ENCODE assay signal across 1 cellular context in genomic region chr6:6007311-6008113, GRCh38.
TF ChIP-seq lines count a peak whose summit lies in the region.

No MANE protein-coding gene starts in this region.

TF ChIP-seq in GM12878, 131 proteins besides CTCF, POLR2A, EP300 and RAD21 (continued from another document):
- TF ChIP-seq ZBTB40 (IDR thresholded peaks at IDR 0.05; ENCODE audit: borderline replicate concordance) (no peak), ZNF384 (IDR thresholded peaks at IDR 0.05; ENCODE audit: borderline replicate concordance, low read depth, low read length) (no peak), USF2 (IDR thresholded peaks at IDR 0.05; ENCODE audit: borderline replicate concordance, low read depth, low read length) (no peak), RUNX3 (IDR thresholded peaks at IDR 0.05; ENCODE audit: low read length) (no peak), NKRF (conservative IDR thresholded peaks at IDR 0.05) (peak; percentile 59), NR2F1 (conservative IDR thresholded peaks at IDR 0.05) (peak; percentile 59), ZZZ3 (IDR thresholded peaks at IDR 0.05; ENCODE audit: control insufficient read depth, insufficient read length, low read depth) (no peak), CBFB (IDR thresholded peaks at IDR 0.05; ENCODE audit: low read depth) (no peak), HCFC1 (IDR thresholded peaks at IDR 0.05; ENCODE audit: low read length) (no peak), IKZF1 (conservative IDR thresholded peaks at IDR 0.05) (peak; percentile 54; the same call in 1 of the 2 replicates), MXI1 (IDR thresholded peaks at IDR 0.05; ENCODE audit: low read depth, low read length) (peak; percentile 58), ZNF274 (IDR thresholded peaks at IDR 0.05; ENCODE audit: insufficient read depth, insufficient read length) (no peak), NRF1 (conservative IDR thresholded peaks at IDR 0.05; ENCODE audit: low read depth, low read length) (no peak), RCOR1 (conservative IDR thresholded peaks at IDR 0.05; ENCODE audit: low read depth, low read length) (no peak), KLF5 (IDR thresholded peaks at IDR 0.05; ENCODE audit: partially characterized antibody) (no peak), CHD1 (IDR thresholded peaks at IDR 0.05; ENCODE audit: low read depth, low read length) (no peak), YY1 (IDR thresholded peaks at IDR 0.05; ENCODE audit: low read depth, low read length) (no peak), MEF2B (IDR thresholded peaks at IDR 0.05; ENCODE audit: partially characterized antibody, poor library complexity, severe bottlenecking) (peak; percentile 11), CEBPB (IDR thresholded peaks at IDR 0.05; ENCODE audit: borderline replicate concordance in 1 of 2, low read depth in 2 of 2, low read length in 2 of 2) (no peak), SKIL (IDR thresholded peaks at IDR 0.05; ENCODE audit: low read depth, poor library complexity, severe bottlenecking) (no peak), BHLHE40 (IDR thresholded peaks at IDR 0.05; ENCODE audit: borderline replicate concordance in 1 of 2, low read depth in 2 of 2, low read length in 1 of 2) (peak; percentile 78 to 93; a peak in 3 of 4 replicates), DPF2 (IDR thresholded peaks at IDR 0.05) (peak; percentile 63), TCF7 (IDR thresholded peaks at IDR 0.05; ENCODE audit: borderline replicate concordance) (no peak), IRF4 (IDR thresholded peaks at IDR 0.05; ENCODE audit: low read depth, low read length) (no peak), ZNF622 (IDR thresholded peaks at IDR 0.05) (no peak), RBBP5 (conservative IDR thresholded peaks at IDR 0.05) (no peak), PAX5 (IDR thresholded peaks at IDR 0.05; ENCODE audit: borderline replicate concordance, low read depth, low read length) (no peak), GATAD2B (conservative IDR thresholded peaks at IDR 0.05; ENCODE audit: low read depth) (peak; percentile 57; the same call in 1 of the 2 replicates), NBN (IDR thresholded peaks at IDR 0.05) (no peak), SMARCA5 (IDR thresholded peaks at IDR 0.05) (0 out of 2 replicates have a peak, but pooled peaks have one; percentile 58), SIN3A (IDR thresholded peaks at IDR 0.05; ENCODE audit: low read depth, low read length) (no peak), PBX3 (IDR thresholded peaks at IDR 0.05; ENCODE audit: insufficient replicate concordance, low read depth, low read length) (no peak), EGR1 (IDR thresholded peaks at IDR 0.05; ENCODE audit: borderline replicate concordance in 1 of 2, low read depth in 2 of 2, low read length in 2 of 2) (no peak), E4F1 (IDR thresholded peaks at IDR 0.05; ENCODE audit: borderline replicate concordance, partially characterized antibody) (no peak), ATF7 (IDR thresholded peaks at IDR 0.05; ENCODE audit: low read depth) (no peak), TAF1 (IDR thresholded peaks at IDR 0.05; ENCODE audit: borderline replicate concordance, low read depth, low read length) (no peak), ASH2L (IDR thresholded peaks at IDR 0.05; ENCODE audit: borderline replicate concordance, low read depth) (no peak), SRF (IDR thresholded peaks at IDR 0.05; ENCODE audit: low read depth in 2 of 2, low read length in 2 of 2) (no peak), FOS (IDR thresholded peaks at IDR 0.05; ENCODE audit: borderline replicate concordance, extremely low read depth, insufficient read length) (no peak), RFX5 (IDR thresholded peaks at IDR 0.05; ENCODE audit: low read depth, low read length) (no peak), STAT1 (conservative IDR thresholded peaks at IDR 0.05) (no peak), BACH1 (IDR thresholded peaks at IDR 0.05; ENCODE audit: borderline replicate concordance) (0 out of 2 replicates have a peak, but pooled peaks have one; percentile 37), FOXM1 (IDR thresholded peaks at IDR 0.05; ENCODE audit: low read depth, low read length) (no peak), BRCA1 (IDR thresholded peaks at IDR 0.05; ENCODE audit: low read depth, low read length) (no peak), ZNF687 (IDR thresholded peaks at IDR 0.05) (peak; percentile 35; the same call in 1 of the 2 replicates), TBL1XR1 (IDR thresholded peaks at IDR 0.05; ENCODE audit: low read depth, low read length) (no peak), MYC (IDR thresholded peaks at IDR 0.05; ENCODE audit: insufficient read depth, insufficient read length, insufficient replicate concordance, low read length, severe bottlenecking) (no peak), MYB (IDR thresholded peaks at IDR 0.05; ENCODE audit: borderline replicate concordance, low read depth, low read length) (no peak), LARP7 (IDR thresholded peaks at IDR 0.05) (peak; percentile 77), MAX (IDR thresholded peaks at IDR 0.05; ENCODE audit: low read depth, low read length) (peak; percentile 62; the same call in 1 of the 2 replicates)
